In genomic region chr1:169090900-169091311, GRCh38 we compare ENCODE assay signal across 1 cellular context.
TF ChIP-seq lines count a peak whose summit lies in the region.

No MANE protein-coding gene starts in this region.

TF ChIP-seq in GM12878, 131 proteins besides CTCF, POLR2A, EP300 and RAD21 (continued from another document):
- TF ChIP-seq CEBPZ (IDR thresholded peaks at IDR 0.05; ENCODE audit: low read depth, low read length) (no peak), IKZF2 (IDR thresholded peaks at IDR 0.05) (peak in 1 of 2 experiments; percentile 53; a peak in 1 of 4 replicates), NFIC (IDR thresholded peaks at IDR 0.05; ENCODE audit: low read depth, low read length) (0 out of 2 replicates have a peak, but pooled peaks have one; percentile 14), PAX5 (IDR thresholded peaks at IDR 0.05; ENCODE audit: borderline replicate concordance, low read depth, low read length) (peak; percentile 9; the same call in 1 of the 2 replicates), EED (IDR thresholded peaks at IDR 0.05; ENCODE audit: low read depth) (peak; percentile 8; the same call in 1 of the 2 replicates)
